In genomic region chr6:143535189-143535614, GRCh38 we compare ENCODE assay signal across 26 cellular contexts. TPM values are rescaled to one million over a fixed set of nuclear protein-coding genes. Genes with fewer than 3 reads are reported as not detected.
DNase-seq lines count a peak whose midpoint lies in the region; ATAC-seq and TF ChIP-seq lines count a peak whose summit lies in the region.
"Had no signal": no experiment of that assay in that cellular context is flagged by ENCODE, and none has a peak within 500 bp of the region (broad histone marks: within the 10 kb centered on the region; RNA-seq: fewer than 3 reads in every experiment).

No MANE protein-coding gene starts in this region.

- peaks cover 35% of the 10 kb centered on the region for H3K4me1 Mint-ChIP-seq in CD4-positive, alpha-beta T cell (ENCODE audit: low read depth)
- peaks cover 11% of the 10 kb centered on the region for H3K4me1 Mint-ChIP-seq in neural crest cell

- TF ChIP-seq CTCF in CD4-positive, alpha-beta T cell (IDR thresholded peaks at IDR 0.05) = no peak
- TF ChIP-seq CTCF in Panc1 (IDR thresholded peaks at IDR 0.05) (no peak), neural crest cell (conservative IDR thresholded peaks at IDR 0.05) (no peak)

- H3K27ac ChIP-seq in CD4-positive, alpha-beta T cell (ENCODE audit: low read depth, low read length) = no peak overlapping the region
- H3K27ac ChIP-seq in Panc1 (ENCODE audit: low read length) = no peak overlapping the region
- no peak overlapping the region for H3K27ac ChIP-seq in duodenal mucosa (ENCODE audit: low read depth, low read length)
- H3K27ac ChIP-seq: dorsolateral prefrontal cortex, gastrocnemius medialis, left ventricle myocardium inferior, ovary had no signal

- no peak overlapping the region for H3K27ac Mint-ChIP-seq in CD4-positive, alpha-beta T cell
- H3K27ac Mint-ChIP-seq in neural crest cell (ENCODE audit: unreplicated experiment) = no peak overlapping the region
- H3K27ac Mint-ChIP-seq: GM23338 had no signal

- DNase-seq in CD4-positive, alpha-beta T cell = no peak
- DNase-seq in Panc1 (ENCODE audit: low read depth, low spot score) = no peak
- no peak for DNase-seq in neural crest cell (ENCODE audit: low read depth, low spot score)
- DNase-seq in iPS-NIHi7 (ENCODE audit: extremely low spot score) = no peak
- DNase-seq in activated CD8-positive, alpha-beta memory T cell treated with anti-CD3 and anti-CD28 coated beads, Interleukin-2, amount 50 U/mL, for 48 hours = no peak
- no peak for DNase-seq in activated CD8-positive, alpha-beta memory T cell treated with anti-CD3 and anti-CD28 coated beads, Interleukin-2, amount 50 U/mL, for 4 hours
- DNase-seq: activated CD4-positive, alpha-beta T cell treated with anti-CD3 and anti-CD28 coated beads, Interleukin-2, amount 50 U/mL, for 48 hours; activated effector memory CD4-positive, alpha-beta T cell treated with anti-CD3 and anti-CD28 coated beads, Interleukin-2, amount 50 U/mL, for 16 hours; DMS 273 treated with DMSO at 0.1 percent for 48 hours; dorsolateral prefrontal cortex; gastrocnemius medialis; hippocampal formation; Kasumi-1; left ventricle myocardium inferior; midbrain; naive thymus-derived CD8-positive, alpha-beta T cell; NCI-H1436; NCI-H446; ovary; retina; stimulated activated CD4-positive, alpha-beta T cell treated with anti-CD3 and anti-CD28 coated beads, Interleukin-2, amount 100 ng/mL, for 24 hours; SW 1271 had no signal

- H3K27me3 Mint-ChIP-seq in CD4-positive, alpha-beta T cell = no peaks in the 10 kb centered on the region
- peaks cover 22% of the 10 kb centered on the region for H3K27me3 Mint-ChIP-seq in neural crest cell (ENCODE audit: low read depth)
- H3K27me3 Mint-ChIP-seq: naive thymus-derived CD8-positive, alpha-beta T cell had no signal

- H3K27me3 ChIP-seq in CD4-positive, alpha-beta T cell (ENCODE audit: control insufficient read depth, insufficient read depth, low read length) = no peaks in the 10 kb centered on the region
- H3K27me3 ChIP-seq in Panc1 (ENCODE audit: control insufficient read depth, insufficient read depth, low read length) (no peaks in the 10 kb centered on the region; the same call in 1 of the 2 replicates), duodenal mucosa (ENCODE audit: control insufficient read depth in 1 of 2, insufficient read depth in 2 of 2, low read length in 2 of 2) (no peaks in the 10 kb centered on the region)
- H3K27me3 ChIP-seq: dorsolateral prefrontal cortex, ovary had no signal

- POLR2A ChIA-PET in CD4-positive, alpha-beta T cell (lab: Charles Lee) = interaction anchor here (0.7 to 4.6 kb wide), 4 partner anchors 12 to 1203 kb away, joined by 3 to 48 read pairs (median 28); partner anchors contain the start of genes ADAT2, FUCA2 and PEX3
- POLR2A ChIA-PET in Panc1 (lab: Charles Lee) = no interaction called here

- H3K4me3 Mint-ChIP-seq in CD4-positive, alpha-beta T cell = peak overlapping the region; percentile 15
- peak overlapping the region; percentile 86 for H3K4me3 Mint-ChIP-seq in neural crest cell

- no peak for ATAC-seq in CD4-positive, alpha-beta T cell (ENCODE audit: poor library complexity)
- no peak for ATAC-seq in Panc1
- ATAC-seq: activated CD4-positive, CD25-positive, alpha-beta regulatory T cell treated with anti-CD3 and anti-CD28 coated beads, Interleukin-2, amount 50 U/mL, for 24 hours; gastrocnemius medialis; GM23338; naive thymus-derived CD8-positive, alpha-beta T cell had no signal

- H3K9me3 ChIP-seq in CD4-positive, alpha-beta T cell (ENCODE audit: control insufficient read depth, low read length) = no peaks in the 10 kb centered on the region
- H3K9me3 ChIP-seq in Panc1 (ENCODE audit: control insufficient read depth, insufficient read depth, low read depth, low read length) (no peaks in the 10 kb centered on the region), duodenal mucosa (ENCODE audit: control insufficient read depth in 1 of 2, low read length in 2 of 2) (no peaks in the 10 kb centered on the region)
- H3K9me3 ChIP-seq: gastrocnemius medialis, left ventricle myocardium inferior, ovary had no signal

- no peak overlapping the region for H3K9ac ChIP-seq in duodenal mucosa (ENCODE audit: low read depth in 1 of 2, low read length in 2 of 2)

- H3K4me1 ChIP-seq in Panc1 (ENCODE audit: control insufficient read depth, insufficient read depth, low read length) (peaks cover 11% of the 10 kb centered on the region; the same call in 1 of the 2 replicates), duodenal mucosa (ENCODE audit: control insufficient read depth in 1 of 2, insufficient read depth in 2 of 2, low read length in 2 of 2) (peaks cover 26 to 37% of the 10 kb centered on the region in 2 donors)

- no peaks in the 10 kb centered on the region for H3K36me3 ChIP-seq in Panc1 (ENCODE audit: control insufficient read depth, insufficient read depth, low read length)
- no peaks in the 10 kb centered on the region for H3K36me3 ChIP-seq in duodenal mucosa (ENCODE audit: control insufficient read depth in 1 of 2, insufficient read depth in 2 of 2, low read length in 2 of 2)
- H3K36me3 ChIP-seq: gastrocnemius medialis, left ventricle myocardium inferior, ovary had no signal

- no peaks in the 10 kb centered on the region for H3K9me3 Mint-ChIP-seq in CD4-positive, alpha-beta T cell
- no peaks in the 10 kb centered on the region for H3K9me3 Mint-ChIP-seq in neural crest cell
- H3K9me3 Mint-ChIP-seq: CD14-positive monocyte; GM23338; naive thymus-derived CD8-positive, alpha-beta T cell had no signal

- in situ Hi-C loops in Panc1 (cut with HindIII; ENCODE audit: low pct_unique_long_range_greater_than_20kb, low sequenced_read_pairs) = no loop called here

- CTCF ChIA-PET in CD4-positive, alpha-beta T cell (lab: Charles Lee) = interaction anchor here (1.8 kb wide), 1 partner anchor 22 kb away, joined by 7 read pairs; no protein-coding TSS in a partner anchor
- CTCF ChIA-PET in Panc1 (lab: Charles Lee) = no interaction called here

- intact Hi-C loops in CD4-positive, alpha-beta T cell (cut with DNase I, micrococcal nuclease) = loop anchor here (5.0 kb wide), 1 partner anchor 83 kb away; the partner anchor contains the start of genes ADAT2 (in 2 of the 2) and PEX3 (in 2 of the 2)
- intact Hi-C loops in Panc1 (cut with micrococcal nuclease; ENCODE audit: unreplicated experiment) = no loop called here

- peaks cover 5% of the 10 kb centered on the region for H3K36me3 Mint-ChIP-seq in CD4-positive, alpha-beta T cell (ENCODE audit: low read depth)
- H3K36me3 Mint-ChIP-seq in neural crest cell (ENCODE audit: low read depth) = no peaks in the 10 kb centered on the region
- H3K36me3 Mint-ChIP-seq: CD14-positive monocyte; naive thymus-derived CD8-positive, alpha-beta T cell had no signal

- TSS peak; percentile 57 for BruUV-seq in Panc1 (replicated peaks; lab: Mats Ljungman, UMichigan)

- no peak overlapping the region for H3K4me3 ChIP-seq in Panc1 (ENCODE audit: low read depth in 2 of 2, low read length in 2 of 2)
- H3K4me3 ChIP-seq in duodenal mucosa (ENCODE audit: low read depth in 1 of 2, low read length in 2 of 2) = peak overlapping the region; percentile 18 to 21
- H3K4me3 ChIP-seq: dorsolateral prefrontal cortex, gastrocnemius medialis, left ventricle myocardium inferior, ovary had no signal

RNA-seq across cellular contexts. Expression of gene FUCA2, which starts 23.7 kb away (rescaled TPM):
- total RNA-seq in CD4-positive, alpha-beta T cell = 1 to 10 TPM; 1.1 to 1.5 TPM
- 68.1 TPM for total RNA-seq in Panc1 (2021; ENCODE audit: unreplicated experiment)
- 42.9 TPM for polyA plus RNA-seq in Panc1 (2012; ENCODE audit: insufficient read length)
- total RNA-seq in neural crest cell = 48.9 and 52.3 TPM in 2 replicates

Comparison
In these comparisons a context has a peak if more than half of its experiments do, and no peak if none do; other contexts are left out.
1. H3K4me3 ChIP-seq: peak in duodenal mucosa (2 of 2); none in Panc1 (0 of 2).
2. RNA of gene FUCA2, which starts 23.7 kb away (total RNA-seq): 68.1 TPM in Panc1 (single experiment) and 48.9 to 52.3 TPM in neural crest cell; 1.1 to 1.5 TPM in CD4-positive, alpha-beta T cell; every median in the first group is over 10 times any median in the second.